In genomic region chrX:102599084-102599949, GRCh38 we compare ENCODE assay signal across 8 cellular contexts. TPM values are rescaled to one million over a fixed set of nuclear protein-coding genes. Genes with fewer than 3 reads are reported as not detected.
DNase-seq lines count a peak whose midpoint lies in the region; ATAC-seq, FAIRE-seq and TF ChIP-seq lines count a peak whose summit lies in the region.

ARMCX5 (plus strand) TSS chrX:102599515; CDS start chrX:102602142, 2,627 bp downstream.

- intact Hi-C loops in natural killer cell (cut with micrococcal nuclease) = loop anchor here (1.0 kb wide), 1 partner anchor 51 kb away; no protein-coding TSS in a partner anchor

- H3K4me3 Mint-ChIP-seq in natural killer cell = peak within 1 kb of the TSS; percentile 96

- DNase-seq in DMS53 (lab: John Stamatoyannopoulos, UW) (peak; percentile 97), RCC 7860 (ENCODE audit: low spot score) (peak; percentile 57), fibroblast of the aortic adventitia (ENCODE audit: low read depth) (peak; percentile 88), natural killer cell (peak; percentile 52)
- peak; percentile 28 to 55 for DNase-seq in activated T-helper 1 cell treated with anti-CD3 and anti-CD28 coated beads, Interleukin-2, amount 50 U/mL, for 16 hours (ENCODE audit: low read depth in 1 of 2, low spot score in 1 of 2)
- peak; percentile 67 for DNase-seq in stimulated activated naive CD4-positive, alpha-beta T cell treated with Interleukin-2 at 50 U/mL for 16 hours (lab: John Stamatoyannopoulos, UW)

- H3K9ac ChIP-seq in KMS-11 = peak within 1 kb of the TSS; percentile 57; the same call in 1 of the 2 replicates

- peak within 1 kb of the TSS; percentile 91 to 95 for H3K27ac Mint-ChIP-seq in natural killer cell

- peak within 1 kb of the TSS; percentile 39 for H3K4me2 ChIP-seq in KMS-11

- H3K9me3 Mint-ChIP-seq in natural killer cell = no peaks in the 10 kb centered on the region

- peak within 1 kb of the TSS; percentile 28; the same call in 1 of the 2 replicates for H3K27ac ChIP-seq in KMS-11

- TF ChIP-seq CTCF in KMS-11 (conservative IDR thresholded peaks at IDR 0.05; ENCODE audit: low read depth, low read length) = no peak
- no peak for TF ChIP-seq CTCF in fibroblast of the aortic adventitia (IDR thresholded peaks at IDR 0.05; ENCODE audit: insufficient read depth, low read length)
- TF ChIP-seq CTCF in natural killer cell (IDR thresholded peaks at IDR 0.05) = no peak

- H3K27me3 Mint-ChIP-seq in natural killer cell (ENCODE audit: low read depth in 2 of 2) = peaks cover 0 to 5% of the 10 kb centered on the region in 2 donors

- no peak within 1 kb of the TSS for H3K4me3 ChIP-seq in KMS-11 (IDR thresholded peaks at IDR 0.05; ENCODE audit: insufficient read depth, low read depth, low read length)
- peak within 1 kb of the TSS; percentile 84 for H3K4me3 ChIP-seq in fibroblast of the aortic adventitia (ENCODE audit: low read depth, low read length)

- H3K4me1 Mint-ChIP-seq in natural killer cell = peaks cover 23 to 30% of the 10 kb centered on the region in 2 donors

- peak; percentile 44 for FAIRE-seq in RCC 7860 (lab: Jason Lieb, UNC)

- H4K20me1 ChIP-seq in KMS-11 (ENCODE audit: insufficient read depth) = no peaks in the 10 kb centered on the region

- H3K4me1 ChIP-seq in KMS-11 (ENCODE audit: low read depth, poor library complexity, severe bottlenecking) = no peaks in the 10 kb centered on the region

- ATAC-seq in GM21723 (IDR thresholded peaks at IDR 0.05; ENCODE audit: unreplicated experiment) (peak; percentile 93), natural killer cell (peak; percentile 88 to 94 (median 90))

- peak within 1 kb of the TSS; percentile 64; the same call in 1 of the 2 replicates for H2AFZ ChIP-seq in KMS-11 (ENCODE audit: low read depth)

- no peaks in the 10 kb centered on the region for H3K36me3 ChIP-seq in KMS-11 (ENCODE audit: insufficient read depth)

- no peaks in the 10 kb centered on the region for H3K79me2 ChIP-seq in KMS-11 (ENCODE audit: insufficient read depth, low read depth)

- H3K27me3 ChIP-seq in KMS-11 (ENCODE audit: insufficient read depth, low read depth) = no peaks in the 10 kb centered on the region

- H3K36me3 Mint-ChIP-seq in natural killer cell = no peaks in the 10 kb centered on the region

RNA-seq across cellular contexts. Expression of gene ARMCX5, which starts in this region (rescaled TPM):
- total RNA-seq in fibroblast of the aortic adventitia (ENCODE audit: low replicate concordance) (13.7 and 22.0 TPM in 2 replicates), natural killer cell (10 to 100 TPM in 2 of 3 donors, 1 to 10 TPM in 1; 9.0 to 13.3 (median 13.1) TPM)

Comparison
In these comparisons a context has a peak if more than half of its experiments do, and no peak if none do; other contexts are left out.
1. DNase-seq: peak in every context shown above with its lines; median percentile 97 in DMS53; 88 in fibroblast of the aortic adventitia; 67 in stimulated activated naive CD4-positive, alpha-beta T cell treated with Interleukin-2 at 50 U/mL for 16 hours; 57 in RCC 7860; 52 in natural killer cell; 42 in activated T-helper 1 cell treated with anti-CD3 and anti-CD28 coated beads, Interleukin-2, amount 50 U/mL, for 16 hours.